Comparison of ENCODE assay signal across 18 cellular contexts in the genomic region with DNA sequence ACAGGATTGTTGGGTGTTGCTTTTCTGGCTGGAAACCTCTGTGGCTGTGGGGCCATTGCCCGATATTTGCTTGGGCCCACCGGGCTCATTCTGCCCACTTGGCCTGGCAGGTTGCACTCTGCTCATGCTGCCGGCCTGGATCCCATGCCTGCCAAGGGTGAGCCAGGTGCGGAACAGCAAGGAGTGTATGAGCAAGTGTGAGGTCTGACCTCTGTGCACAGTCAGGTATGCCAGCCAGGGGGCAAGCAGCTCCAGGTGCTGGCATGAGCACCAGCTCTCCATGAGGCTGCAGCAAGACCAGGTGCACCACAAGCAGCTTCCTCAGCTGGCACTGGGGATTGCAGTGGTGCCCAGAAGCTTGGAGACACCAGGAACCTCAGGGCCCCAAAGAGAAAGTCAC.
DNase-seq lines count a peak whose midpoint lies in the region; ATAC-seq, FAIRE-seq and TF ChIP-seq lines count a peak whose summit lies in the region.
"Had no signal": no experiment of that assay in that cellular context is flagged by ENCODE, and none has a peak within 500 bp of the region (broad histone marks: within the 10 kb centered on the region; RNA-seq: fewer than 3 reads in every experiment).

No MANE protein-coding gene starts in this region.

- H3K36me3 ChIP-seq in Caco-2 (ENCODE audit: control insufficient read depth, insufficient read depth, low read length) (no peaks in the 10 kb centered on the region; the same call in 1 of the 2 replicates), stomach (no peaks in the 10 kb centered on the region), SK-N-SH (replicated peaks in 1 of 2; ENCODE audit: control insufficient read depth in 1 of 2, insufficient read depth in 2 of 2, low read length in 1 of 2) (no peaks in the 10 kb centered on the region)
- H3K36me3 ChIP-seq: HAP-1 had no signal

- TF ChIP-seq CTCF in Caco-2 (IDR thresholded peaks at IDR 0.05; ENCODE audit: insufficient read depth in 1 of 2, low read depth in 1 of 2, low read length in 1 of 2, severe bottlenecking in 1 of 2, unreplicated experiment in 1 of 2) (no peak), stomach (IDR thresholded peaks at IDR 0.05) (no peak), SK-N-SH (IDR thresholded peaks at IDR 0.05) (no peak)

- 56 to 94% (median 81%) methylated on average over 4 of the region's 4 CpGs for WGBS in stomach, 5 donors
- WGBS in SK-N-SH (ENCODE audit: low lambda C conversion rate): 66% methylated on average over 2 of the region's 4 CpGs

- H3K4me1 ChIP-seq in Caco-2: peaks cover 15% of the 10 kb centered on the region
- no peaks in the 10 kb centered on the region for H3K4me1 ChIP-seq in stomach
- no peaks in the 10 kb centered on the region for H3K4me1 ChIP-seq in SK-N-SH (ENCODE audit: control insufficient read depth in 1 of 2, insufficient read depth in 2 of 2, low read depth in 1 of 2, low read length in 1 of 2)

- H3K79me2 ChIP-seq in SK-N-SH (ENCODE audit: insufficient read depth): no peaks in the 10 kb centered on the region

- DNase-seq in Caco-2 (no peak), HT-29 (ENCODE audit: low spot score) (peak; percentile 35), left colon (no peak), stomach (peak; percentile 77), hippocampal formation (lab: John Stamatoyannopoulos, UW) (no peak), SK-N-SH (no peak), GM12892 (ENCODE audit: insufficient read length) (no peak)
- DNase-seq: C1 segment of cervical spinal cord; CD4-positive, alpha-beta memory T cell; COR-L47; DMS153; DND-41; HFFc6 had no signal

- BruUV-seq in Caco-2 (replicated peaks; lab: Mats Ljungman, UMichigan): no TSS peak

- TF ChIP-seq EP300 in stomach (IDR thresholded peaks at IDR 0.05): no peak
- TF ChIP-seq EP300 in SK-N-SH (IDR thresholded peaks at IDR 0.05; ENCODE audit: borderline replicate concordance in 1 of 2, low read depth in 1 of 2, low read length in 1 of 2): no peak

- H3K9ac ChIP-seq in SK-N-SH: no peak overlapping the region

- H3K9me2 ChIP-seq in SK-N-SH: no peaks in the 10 kb centered on the region

- FAIRE-seq in GM12892 (lab: Jason Lieb, UNC): no peak
- FAIRE-seq: G401.6, GM19239, H54 had no signal

- H3K27ac Mint-ChIP-seq in Caco-2 (ENCODE audit: unreplicated experiment): peak overlapping the region; percentile 13
- H3K27ac Mint-ChIP-seq: CD4-positive, alpha-beta memory T cell; GM23338; HFFc6 had no signal

- no peak for TF ChIP-seq POLR2A in stomach (IDR thresholded peaks at IDR 0.05)
- no peak for TF ChIP-seq POLR2A in GM12892 (IDR thresholded peaks at IDR 0.05; ENCODE audit: low read depth, low read length)

- CTCF ChIA-PET in Caco-2 (lab: Charles Lee) (interaction anchor here (0.5 kb wide), 1 partner anchor 29 kb away, joined by 3 read pairs; no protein-coding TSS in a partner anchor), SK-N-SH (lab: Yijun Ruan, JAX) (no interaction called here)

- peaks cover 27% of the 10 kb centered on the region for H3K4me1 Mint-ChIP-seq in Caco-2 (ENCODE audit: low read depth, unreplicated experiment)
- H3K4me1 Mint-ChIP-seq: CD4-positive, alpha-beta memory T cell; GM23338 had no signal

- H3K9me3 Mint-ChIP-seq in Caco-2 (ENCODE audit: unreplicated experiment): peaks cover 9% of the 10 kb centered on the region

- no peak overlapping the region for H2AFZ ChIP-seq in SK-N-SH (ENCODE audit: low read depth)
- H2AFZ ChIP-seq: GM23338 had no signal

- ATAC-seq in left colon: peak; percentile 43
- ATAC-seq: GM23338 had no signal

- no peaks in the 10 kb centered on the region for H3K27me3 Mint-ChIP-seq in Caco-2 (ENCODE audit: insufficient read depth, unreplicated experiment)

- H3K27me3 ChIP-seq in Caco-2 (replicated peaks; ENCODE audit: control insufficient read depth, insufficient read depth, low read length): no peaks in the 10 kb centered on the region
- H3K27me3 ChIP-seq in stomach: no peaks in the 10 kb centered on the region
- no peaks in the 10 kb centered on the region for H3K27me3 ChIP-seq in SK-N-SH (ENCODE audit: insufficient read depth)

- H3F3A ChIP-seq in SK-N-SH (replicated peaks; ENCODE audit: insufficient read depth): no peaks in the 10 kb centered on the region

- no peaks in the 10 kb centered on the region for H3K36me3 Mint-ChIP-seq in Caco-2 (ENCODE audit: insufficient read depth, unreplicated experiment)

- H3K4me3 ChIP-seq in Caco-2 (ENCODE audit: low read depth, low read length): no peak overlapping the region
- no peak overlapping the region for H3K4me3 ChIP-seq in stomach
- no peak overlapping the region for H3K4me3 ChIP-seq in SK-N-SH (ENCODE audit: low read depth in 2 of 2, low read length in 1 of 2)
- H3K4me3 ChIP-seq: GM23338, HAP-1 had no signal

- no peak overlapping the region for H3K4me2 ChIP-seq in SK-N-SH
- H3K4me2 ChIP-seq: GM23338 had no signal

- H3K4me3 Mint-ChIP-seq in Caco-2 (ENCODE audit: unreplicated experiment): no peak overlapping the region
- H3K4me3 Mint-ChIP-seq: CD4-positive, alpha-beta memory T cell; GM23338; HFFc6 had no signal

- POLR2A ChIA-PET in Caco-2 (lab: Charles Lee) (interaction anchor here (0.6 kb wide), 1 partner anchor 446 kb away, joined by 3 read pairs; no protein-coding TSS in a partner anchor), SK-N-SH (lab: Yijun Ruan, JAX) (no interaction called here)

- no peak for TF ChIP-seq RAD21 in SK-N-SH (IDR thresholded peaks at IDR 0.05; ENCODE audit: low read length)

- H3K27ac ChIP-seq in stomach (no peak overlapping the region), SK-N-SH (ENCODE audit: low read depth in 2 of 2, low read length in 1 of 2) (no peak overlapping the region)

- H4K20me1 ChIP-seq in SK-N-SH (ENCODE audit: insufficient read depth): no peaks in the 10 kb centered on the region

- peaks cover 21% of the 10 kb centered on the region for H3K9me3 ChIP-seq in Caco-2
- peaks cover 0 to 12% (median 10%) of the 10 kb centered on the region in 4 donors for H3K9me3 ChIP-seq in stomach
- H3K9me3 ChIP-seq in SK-N-SH: no peaks in the 10 kb centered on the region
- H3K9me3 ChIP-seq: HAP-1 had no signal

- intact Hi-C loops in Caco-2 (cut with micrococcal nuclease; ENCODE audit: unreplicated experiment) (no loop called here), left colon (cut with DNase I, micrococcal nuclease) (no loop called here), stomach (cut with DNase I; ENCODE audit: low total_unique reads) (no loop called here)

TF ChIP-seq in SK-N-SH, 30 proteins besides CTCF, POLR2A, EP300 and RAD21:
- TF ChIP-seq ELF1 (IDR thresholded peaks at IDR 0.05) (no peak), ZBTB33 (IDR thresholded peaks at IDR 0.05; ENCODE audit: borderline replicate concordance, low read depth) (no peak), MEF2A (IDR thresholded peaks at IDR 0.05; ENCODE audit: borderline replicate concordance, low read depth) (no peak), FOSL2 (IDR thresholded peaks at IDR 0.05; ENCODE audit: borderline replicate concordance, low read depth) (no peak), NFIC (IDR thresholded peaks at IDR 0.05; ENCODE audit: borderline replicate concordance) (no peak), TCF12 (IDR thresholded peaks at IDR 0.05) (no peak), TEAD4 (IDR thresholded peaks at IDR 0.05; ENCODE audit: borderline replicate concordance, insufficient read depth) (no peak)
- TF ChIP-seq, protein P1, sequence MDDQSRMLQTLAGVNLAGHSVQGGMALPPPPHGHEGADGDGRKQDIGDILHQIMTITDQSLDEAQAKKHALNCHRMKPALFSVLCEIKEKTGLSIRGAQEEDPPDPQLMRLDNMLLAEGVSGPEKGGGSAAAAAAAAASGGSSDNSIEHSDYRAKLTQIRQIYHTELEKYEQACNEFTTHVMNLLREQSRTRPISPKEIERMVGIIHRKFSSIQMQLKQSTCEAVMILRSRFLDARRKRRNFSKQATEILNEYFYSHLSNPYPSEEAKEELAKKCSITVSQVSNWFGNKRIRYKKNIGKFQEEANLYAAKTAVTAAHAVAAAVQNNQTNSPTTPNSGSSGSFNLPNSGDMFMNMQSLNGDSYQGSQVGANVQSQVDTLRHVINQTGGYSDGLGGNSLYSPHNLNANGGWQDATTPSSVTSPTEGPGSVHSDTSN (IDR thresholded peaks at IDR 0.05): no peak
TF ChIP-seq in SK-N-SH: peak in this region for 0.

Comparison
In these comparisons a context has a peak if more than half of its experiments do, and no peak if none do; other contexts are left out.
1. DNase-seq: peak in HT-29 (single experiment) and stomach (single experiment); none in Caco-2 (0 of 2), left colon (0 of 2), hippocampal formation (0 of 2), SK-N-SH (single experiment) and GM12892 (single experiment).